In genomic region chr11:65300621-65301290, GRCh38 we compare ENCODE assay signal across 32 cellular contexts. TPM values are rescaled to one million over a fixed set of nuclear protein-coding genes. Genes with fewer than 3 reads are reported as not detected.
DNase-seq lines count a peak whose midpoint lies in the region; ATAC-seq, FAIRE-seq and TF ChIP-seq lines count a peak whose summit lies in the region.
"Had no signal": no experiment of that assay in that cellular context is flagged by ENCODE, and none has a peak within 500 bp of the region (broad histone marks: within the 10 kb centered on the region; RNA-seq: fewer than 3 reads in every experiment).

No MANE protein-coding gene starts in this region.

- peak overlapping the region; percentile 89 for H3K27ac Mint-ChIP-seq in Caco-2 (ENCODE audit: unreplicated experiment)
- H3K27ac Mint-ChIP-seq: activated CD4-positive, alpha-beta memory T cell treated with anti-CD3 and anti-CD28 coated beads, Interleukin-2, amount 10 ng/mL, durations not matched to agents 7 days and 5 days; activated naive CD4-positive, alpha-beta T cell treated with anti-CD3 and anti-CD28 coated beads, Interleukin-2, amount 10 ng/mL, durations not matched to agents 7 days and 5 days; effector memory CD8-positive, alpha-beta T cell; natural killer cell; stimulated activated effector memory CD8-positive, alpha-beta T cell treated with anti-CD3 and anti-CD28 coated beads, Interleukin-12 subunit alpha, Interleukin-12 subunit beta, amount 100 ng/mL, for 72 hours had no signal

- FAIRE-seq in K562 (lab: Jason Lieb, UNC): peak; percentile 26
- FAIRE-seq: colon had no signal

- intact Hi-C loops in Caco-2 (cut with micrococcal nuclease; ENCODE audit: unreplicated experiment) (no loop called here), K562 (cut with micrococcal nuclease) (no loop called here)

- WGBS in K562 (ENCODE audit: insufficient coverage, low coverage, missing lambda C conversion rate): 79% methylated on average over 16 of the region's 17 CpGs
- WGBS in mesenchymal stem cell: 94% methylated on average over 17 of the region's 17 CpGs

- H4K8ac ChIP-seq in mesenchymal stem cell (ENCODE audit: low read length): no peak overlapping the region

- H3K4me1 ChIP-seq in Caco-2 (peaks cover 57% of the 10 kb centered on the region), K562 (replicated peaks in 1 of 2; ENCODE audit: control insufficient read depth in 2 of 2, insufficient read depth in 2 of 2, low read length in 2 of 2) (peaks cover 12 to 20% of the 10 kb centered on the region in 2 experiments; a peak in 4 of 5 replicates), mesenchymal stem cell (ENCODE audit: control insufficient read depth, insufficient read depth, low read depth, low read length) (peaks cover 36% of the 10 kb centered on the region), stomach smooth muscle (ENCODE audit: control insufficient read depth, insufficient read depth, low read length) (peaks cover 69% of the 10 kb centered on the region)
- H3K4me1 ChIP-seq: breast epithelium had no signal

- no peak for TF ChIP-seq POLR2A in K562 (conservative IDR thresholded peaks at IDR 0.05)

- in situ Hi-C loops in K562 (cut with MboI): no loop called here

- no peaks in the 10 kb centered on the region for H3K9me1 ChIP-seq in K562 (ENCODE audit: control insufficient read depth, insufficient read depth, low read length)

- H3K27ac ChIP-seq in K562 (ENCODE audit: extremely low read depth, low read depth, low read length) (no peak overlapping the region), mesenchymal stem cell (ENCODE audit: low read length, poor library complexity, severe bottlenecking) (no peak overlapping the region), stomach smooth muscle (ENCODE audit: low read length) (peak overlapping the region; percentile 41)
- H3K27ac ChIP-seq: breast epithelium, thoracic aorta had no signal

- no peak overlapping the region for H3K4ac ChIP-seq in mesenchymal stem cell (ENCODE audit: low read depth in 1 of 2, low read length in 2 of 2)

- H3K27me3 ChIP-seq in Caco-2 (replicated peaks; ENCODE audit: control insufficient read depth, insufficient read depth, low read length) (no peaks in the 10 kb centered on the region), K562 (ENCODE audit: control insufficient read depth in 2 of 2, insufficient read depth in 2 of 2, low read length in 2 of 2) (no peaks in the 10 kb centered on the region), mesenchymal stem cell (ENCODE audit: control insufficient read depth in 1 of 2, insufficient read depth in 1 of 2, low read length in 2 of 2) (no peaks in the 10 kb centered on the region), stomach smooth muscle (ENCODE audit: control insufficient read depth in 1 of 2, insufficient read depth in 2 of 2, low read length in 2 of 2) (no peaks in the 10 kb centered on the region)
- H3K27me3 ChIP-seq: breast epithelium, gastrocnemius medialis had no signal

- no peak overlapping the region for H3K18ac ChIP-seq in mesenchymal stem cell (ENCODE audit: low read depth in 1 of 2, low read length in 2 of 2)

- peaks cover 36% of the 10 kb centered on the region for H3K36me3 Mint-ChIP-seq in Caco-2 (ENCODE audit: insufficient read depth, unreplicated experiment)
- H3K36me3 Mint-ChIP-seq: natural killer cell had no signal

- H3K4me2 ChIP-seq in K562 (ENCODE audit: insufficient read depth, low read length): no peak overlapping the region
- H3K4me2 ChIP-seq in mesenchymal stem cell (ENCODE audit: low read length, poor library complexity, severe bottlenecking): no peak overlapping the region

- H3K79me1 ChIP-seq in mesenchymal stem cell (replicated peaks; ENCODE audit: low read length, poor library complexity, severe bottlenecking): no peaks in the 10 kb centered on the region

- peaks cover 6% of the 10 kb centered on the region for H4K20me1 ChIP-seq in K562 (replicated peaks; ENCODE audit: control insufficient read depth, insufficient read depth, low read length)

- no peak overlapping the region for H3K14ac ChIP-seq in mesenchymal stem cell (ENCODE audit: low read length in 2 of 2)

- ATAC-seq in K562 (no peak), HG02852 (IDR thresholded peaks at IDR 0.05; ENCODE audit: unreplicated experiment) (no peak), HG02973 (IDR thresholded peaks at IDR 0.05; ENCODE audit: unreplicated experiment) (no peak)
- ATAC-seq: effector memory CD8-positive, alpha-beta T cell; gastrocnemius medialis; left lobe of liver; natural killer cell had no signal

- POLR2A ChIA-PET in Caco-2 (lab: Charles Lee) (no interaction called here), K562 (lab: Yijun Ruan, JAX) (interaction anchor here (2.3 kb wide), 1 partner anchor 11 kb away, joined by 7 read pairs; no protein-coding TSS in a partner anchor)

- CTCF ChIA-PET in Caco-2 (lab: Charles Lee) (no interaction called here), K562 (lab: Yijun Ruan, JAX; ENCODE audit: low intra/inter-chr PET ratio) (no interaction called here)

- TF ChIP-seq RAD21 in K562 (CRISPR knock-in tag; conservative IDR thresholded peaks at IDR 0.05 in 1 of 2, IDR thresholded peaks at IDR 0.05 in 1 of 2): no peak

- H2BK120ac ChIP-seq in mesenchymal stem cell (ENCODE audit: low read depth, low read length): no peak overlapping the region

- H3K9ac ChIP-seq in K562 (ENCODE audit: insufficient read depth in 1 of 2, low read depth in 2 of 2, low read length in 2 of 2) (no peak overlapping the region), mesenchymal stem cell (ENCODE audit: low read length) (no peak overlapping the region), stomach smooth muscle (ENCODE audit: low read length in 2 of 2) (no peak overlapping the region)

- peak overlapping the region in 1 of 2 experiments; percentile 23 for H2BK12ac ChIP-seq in mesenchymal stem cell (ENCODE audit: low read length in 2 of 2)

- H3K4me3 Mint-ChIP-seq in Caco-2 (ENCODE audit: unreplicated experiment): no peak overlapping the region
- H3K4me3 Mint-ChIP-seq: activated CD4-positive, alpha-beta memory T cell treated with anti-CD3 and anti-CD28 coated beads, Interleukin-2, amount 10 ng/mL, durations not matched to agents 7 days and 5 days; activated naive CD4-positive, alpha-beta T cell treated with anti-CD3 and anti-CD28 coated beads, Interleukin-2, amount 10 ng/mL, durations not matched to agents 7 days and 5 days; effector memory CD8-positive, alpha-beta T cell; immature natural killer cell; natural killer cell; stimulated activated effector memory CD8-positive, alpha-beta T cell treated with anti-CD3 and anti-CD28 coated beads, Interleukin-12 subunit alpha, Interleukin-12 subunit beta, amount 100 ng/mL, for 72 hours had no signal

- no peak overlapping the region for H4K91ac ChIP-seq in mesenchymal stem cell (ENCODE audit: low read length)

- TF ChIP-seq CTCF in Caco-2 (IDR thresholded peaks at IDR 0.05; ENCODE audit: insufficient read depth in 1 of 2, low read depth in 1 of 2, low read length in 1 of 2, severe bottlenecking in 1 of 2, unreplicated experiment in 1 of 2) (no peak), K562 (IDR thresholded peaks at IDR 0.05 in 2 of 3, conservative IDR thresholded peaks at IDR 0.05 in 1 of 3; ENCODE audit: insufficient read depth in 2 of 3, low read depth in 1 of 3, low read length in 3 of 3) (no peak)

- peak overlapping the region; percentile 98 for H2BK15ac ChIP-seq in mesenchymal stem cell (ENCODE audit: low read depth, poor library complexity, severe bottlenecking)

- no peak overlapping the region for H3K4me3 ChIP-seq in Caco-2 (ENCODE audit: low read depth, low read length)
- H3K4me3 ChIP-seq in K562: no peak overlapping the region
- H3K4me3 ChIP-seq in mesenchymal stem cell (ENCODE audit: insufficient read depth in 1 of 2, low read depth in 1 of 2, low read length in 2 of 2): no peak overlapping the region
- H3K4me3 ChIP-seq in stomach smooth muscle (ENCODE audit: low read length in 2 of 2): no peak overlapping the region
- H3K4me3 ChIP-seq: breast epithelium, gastrocnemius medialis, thoracic aorta had no signal

- H3K36me3 ChIP-seq in Caco-2 (ENCODE audit: control insufficient read depth, insufficient read depth, low read length) (no peaks in the 10 kb centered on the region; the same call in 1 of the 2 replicates), K562 (ENCODE audit: control insufficient read depth, insufficient read depth, low read length) (peaks cover 47% of the 10 kb centered on the region; the same call in 2 of the 3 replicates), mesenchymal stem cell (ENCODE audit: control insufficient read depth in 1 of 2, insufficient read depth in 2 of 2, low read depth in 1 of 2, low read length in 2 of 2) (peaks cover 29% of the 10 kb centered on the region in 2 experiments), stomach smooth muscle (ENCODE audit: control insufficient read depth in 2 of 2, insufficient read depth in 2 of 2, low read length in 2 of 2) (peaks cover 0 to 4% of the 10 kb centered on the region in 2 donors)
- H3K36me3 ChIP-seq: breast epithelium, gastrocnemius medialis, thoracic aorta had no signal

- no peaks in the 10 kb centered on the region for H3K9me3 Mint-ChIP-seq in Caco-2 (ENCODE audit: unreplicated experiment)
- H3K9me3 Mint-ChIP-seq: activated CD4-positive, alpha-beta memory T cell treated with anti-CD3 and anti-CD28 coated beads, Interleukin-2, amount 10 ng/mL, durations not matched to agents 7 days and 5 days; activated naive CD4-positive, alpha-beta T cell treated with anti-CD3 and anti-CD28 coated beads, Interleukin-2, amount 10 ng/mL, durations not matched to agents 7 days and 5 days; effector memory CD8-positive, alpha-beta T cell; immature natural killer cell; natural killer cell; stimulated activated effector memory CD8-positive, alpha-beta T cell treated with anti-CD3 and anti-CD28 coated beads, Interleukin-12 subunit alpha, Interleukin-12 subunit beta, amount 100 ng/mL, for 72 hours had no signal

- no peak overlapping the region for H2BK5ac ChIP-seq in mesenchymal stem cell (ENCODE audit: low read depth, low read length, poor library complexity, severe bottlenecking)

- H3K23ac ChIP-seq in mesenchymal stem cell (ENCODE audit: low read length in 2 of 2): no peak overlapping the region

- BruUV-seq in Caco-2 (replicated peaks; lab: Mats Ljungman, UMichigan): no TSS peak
- BruUV-seq in K562 (replicated peaks; lab: Mats Ljungman, UMichigan): no TSS peak

- H2AK5ac ChIP-seq in mesenchymal stem cell (ENCODE audit: low read length, severe bottlenecking): no peak overlapping the region

- H2AFZ ChIP-seq in K562 (ENCODE audit: low read depth, low read length) (no peak overlapping the region), mesenchymal stem cell (ENCODE audit: low read depth, low read length) (no peak overlapping the region)

- peaks cover 35% of the 10 kb centered on the region for H3K4me1 Mint-ChIP-seq in Caco-2 (ENCODE audit: low read depth, unreplicated experiment)
- H3K4me1 Mint-ChIP-seq: activated CD4-positive, alpha-beta memory T cell treated with anti-CD3 and anti-CD28 coated beads, Interleukin-2, amount 10 ng/mL, durations not matched to agents 7 days and 5 days; activated naive CD4-positive, alpha-beta T cell treated with anti-CD3 and anti-CD28 coated beads, Interleukin-2, amount 10 ng/mL, durations not matched to agents 7 days and 5 days; immature natural killer cell; natural killer cell; stimulated activated effector memory CD8-positive, alpha-beta T cell treated with anti-CD3 and anti-CD28 coated beads, Interleukin-12 subunit alpha, Interleukin-12 subunit beta, amount 100 ng/mL, for 72 hours had no signal

- no peak for TF ChIP-seq EP300 in K562 (IDR thresholded peaks at IDR 0.05; ENCODE audit: low read length)

- no peaks in the 10 kb centered on the region for H3K27me3 Mint-ChIP-seq in Caco-2 (ENCODE audit: insufficient read depth, unreplicated experiment)
- H3K27me3 Mint-ChIP-seq: activated CD4-positive, alpha-beta memory T cell treated with anti-CD3 and anti-CD28 coated beads, Interleukin-2, amount 10 ng/mL, durations not matched to agents 7 days and 5 days; activated naive CD4-positive, alpha-beta T cell treated with anti-CD3 and anti-CD28 coated beads, Interleukin-2, amount 10 ng/mL, durations not matched to agents 7 days and 5 days; effector memory CD8-positive, alpha-beta T cell had no signal

- no peaks in the 10 kb centered on the region for H3K9me3 ChIP-seq in Caco-2
- no peaks in the 10 kb centered on the region for H3K9me3 ChIP-seq in K562 (replicated peaks; ENCODE audit: control insufficient read depth, insufficient read depth, low read depth, low read length)
- no peaks in the 10 kb centered on the region for H3K9me3 ChIP-seq in mesenchymal stem cell (ENCODE audit: control insufficient read depth, low read length)
- no peaks in the 10 kb centered on the region for H3K9me3 ChIP-seq in stomach smooth muscle (ENCODE audit: control insufficient read depth in 2 of 2, low read length in 2 of 2)
- H3K9me3 ChIP-seq: breast epithelium, gastrocnemius medialis, thoracic aorta had no signal

- H3K79me2 ChIP-seq in K562 (ENCODE audit: control insufficient read depth, insufficient read depth, low read length): no peaks in the 10 kb centered on the region

- DNase-seq in Caco-2 (no peak), K562 (ENCODE audit: extremely low read depth in 1 of 4, low spot score in 3 of 4) (no peak), mesenchymal stem cell (no peak), Kasumi-1 (lab: John Stamatoyannopoulos, UW) (no peak), NCI-H1048 (lab: John Stamatoyannopoulos, UW) (no peak)
- DNase-seq: activated CD4-positive, alpha-beta memory T cell treated with anti-CD3 and anti-CD28 coated beads, Interleukin-2, amount 10 ng/mL, durations not matched to agents 7 days and 5 days; activated CD8-positive, alpha-beta memory T cell treated with anti-CD3 and anti-CD28 coated beads, Interleukin-2, amount 50 U/mL, for 48 hours; activated naive CD4-positive, alpha-beta T cell treated with anti-CD3 and anti-CD28 coated beads, Interleukin-2, amount 10 ng/mL, durations not matched to agents 7 days and 5 days; amniotic stem cell; DMS53; effector memory CD8-positive, alpha-beta T cell; erythroblast; gastrocnemius medialis; immature natural killer cell; MM.1S; natural killer cell; NCI-H1417; NCI-H2029 treated with DMSO at 0.1 percent for 48 hours; NCI-H2227 treated with DMSO at 0.1 percent for 48 hours; NCI-H526 treated with DMSO at 0.1 percent for 48 hours; retina; stimulated activated CD4-positive, alpha-beta T cell treated with anti-CD3 and anti-CD28 coated beads, Interleukin-12 subunit alpha, Interleukin-12 subunit beta, amount 100 ng/mL, for 4 hours; stimulated activated CD4-positive, alpha-beta T cell treated with anti-CD3 and anti-CD28 coated beads, Interleukin-4, amount 100 ng/mL, for 24 hours; T-helper 1 cell had no signal

RNA-seq across cellular contexts. Expression of gene CDC42EP2, which starts 13.9 kb away (rescaled TPM):
- 38.0 and 40.7 TPM in 2 replicates for total RNA-seq in Caco-2 (2022)
- 5.1 and 29.5 TPM in 2 replicates for total RNA-seq in K562 (2011; cell fraction: chromatin; rRNA removed; ENCODE audit: low replicate concordance)
- 17.6 and 26.3 TPM in 2 replicates for total RNA-seq in K562 (2011; cell fraction: nucleolus; rRNA removed)
- total RNA-seq in K562 (2011; cell fraction: nucleoplasm; rRNA removed): 11.7 and 13.1 TPM in 2 replicates
- total RNA-seq in K562 (2014; rRNA removed): 0.54 and 2.6 TPM in 2 replicates
- 0.29 TPM in 1 of 2 replicates, not detected in the other for total RNA-seq in K562 (2014; rRNA removed; fragmentation: Illumina TruSeq; extraction: Trizol)
- total RNA-seq in K562 (2015; rRNA removed; fragmentation: Illumina TruSeq; extraction: Trizol): 0.79 and 1.3 TPM in 2 replicates
- 2.1 and 3.5 TPM in 2 replicates for total RNA-seq in K562 (2021)
- polyA plus RNA-seq in K562 (2011; rRNA removed): 0.45 and 1.9 TPM in 2 replicates
- 0.68 and 3.8 TPM in 2 replicates for polyA plus RNA-seq in K562 (2011; cell fraction: cytosol; rRNA removed)
- 3.4 and 6.9 TPM in 2 replicates for polyA plus RNA-seq in K562 (2011; cell fraction: nucleus; rRNA removed)
- polyA plus RNA-seq in K562 (2012): 2.2 and 4.8 TPM in 2 replicates
- 2.9 and 5.4 TPM in 2 replicates for polyA plus RNA-seq in K562 (2014; fragmentation: Illumina TruSeq; extraction: Trizol)
- polyA plus RNA-seq in K562 (2014; fragmentation: Nextera tagmentation; extraction: Ambion mirVana): under 1 TPM; 0.27 to 0.52 TPM
- polyA plus RNA-seq in K562 (2014; rRNA removed): 1.1 and 1.5 TPM in 2 replicates
- 0.53 and 1.1 TPM in 2 replicates for polyA minus RNA-seq in K562 (2011; rRNA and poly(A)+ RNA removed)
- polyA minus RNA-seq in K562 (2011; cell fraction: cytosol; rRNA and poly(A)+ RNA removed): 1.3 and 2.0 TPM in 2 replicates
- 3.1 and 5.8 TPM in 2 replicates for polyA minus RNA-seq in K562 (2011; cell fraction: nucleus; rRNA and poly(A)+ RNA removed)
- polyA plus RNA-seq in mesenchymal stem cell (2013, experiment 1 of 2): 22.3 TPM
- polyA plus RNA-seq in mesenchymal stem cell (2013, experiment 2 of 2): 21.3 TPM
- polyA plus RNA-seq: immature natural killer cell had no signal

RNA-seq across cellular contexts. Expression of gene DPF2, which starts 32.9 kb away (rescaled TPM):
- total RNA-seq in Caco-2 (2022) (64.2 and 65.3 TPM in 2 replicates), K562 (2014; rRNA removed) (34.4 and 44.0 TPM in 2 replicates), K562 (2014; rRNA removed; fragmentation: Illumina TruSeq; extraction: Trizol) (28.1 and 29.3 TPM in 2 replicates), K562 (2015; rRNA removed; fragmentation: Illumina TruSeq; extraction: Trizol) (41.0 and 41.1 TPM in 2 replicates), K562 (2021) (74.6 and 76.3 TPM in 2 replicates)
- total RNA-seq in K562 (2011; cell fraction: chromatin; rRNA removed; ENCODE audit: low replicate concordance): 75.3 and 142 TPM in 2 replicates
- 65.5 and 74.9 TPM in 2 replicates for total RNA-seq in K562 (2011; cell fraction: nucleolus; rRNA removed)
- 76.9 and 80.5 TPM in 2 replicates for total RNA-seq in K562 (2011; cell fraction: nucleoplasm; rRNA removed)
- polyA plus RNA-seq in K562 (2011; rRNA removed) (29.7 and 40.3 TPM in 2 replicates), K562 (2014; fragmentation: Illumina TruSeq; extraction: Trizol) (65.0 and 81.7 TPM in 2 replicates), K562 (2014; fragmentation: Nextera tagmentation; extraction: Ambion mirVana) (10 to 100 TPM; 15.6 to 33.2 TPM), K562 (2014; rRNA removed) (33.2 and 35.6 TPM in 2 replicates)
- polyA plus RNA-seq in K562 (2011; cell fraction: cytosol; rRNA removed): 44.3 and 45.4 TPM in 2 replicates
- 64.8 and 70.4 TPM in 2 replicates for polyA plus RNA-seq in K562 (2011; cell fraction: nucleus; rRNA removed)
- 54.9 and 55.8 TPM in 2 replicates for polyA plus RNA-seq in K562 (2012)
- 31.7 and 32.1 TPM in 2 replicates for polyA minus RNA-seq in K562 (2011; rRNA and poly(A)+ RNA removed)
- polyA minus RNA-seq in K562 (2011; cell fraction: cytosol; rRNA and poly(A)+ RNA removed): 25.4 and 35.7 TPM in 2 replicates
- 21.1 and 35.7 TPM in 2 replicates for polyA minus RNA-seq in K562 (2011; cell fraction: nucleus; rRNA and poly(A)+ RNA removed)
- polyA plus RNA-seq in mesenchymal stem cell (2013, experiment 1 of 2): 52.4 TPM
- polyA plus RNA-seq in mesenchymal stem cell (2013, experiment 2 of 2): 46.0 TPM

RNA-seq across cellular contexts. Expression of gene POLA2, which starts 39.0 kb away (rescaled TPM):
- 23.2 and 25.3 TPM in 2 replicates for total RNA-seq in Caco-2 (2022)
- 265 and 326 TPM in 2 replicates for total RNA-seq in K562 (2011; cell fraction: chromatin; rRNA removed; ENCODE audit: low replicate concordance)
- 95.2 and 116 TPM in 2 replicates for total RNA-seq in K562 (2011; cell fraction: nucleolus; rRNA removed)
- 147 and 156 TPM in 2 replicates for total RNA-seq in K562 (2011; cell fraction: nucleoplasm; rRNA removed)
- total RNA-seq in K562 (2014; rRNA removed): 35.0 and 37.1 TPM in 2 replicates
- total RNA-seq in K562 (2014; rRNA removed; fragmentation: Illumina TruSeq; extraction: Trizol): 49.4 and 50.7 TPM in 2 replicates
- total RNA-seq in K562 (2015; rRNA removed; fragmentation: Illumina TruSeq; extraction: Trizol): 47.5 and 52.5 TPM in 2 replicates
- total RNA-seq in K562 (2021): 43.2 and 46.7 TPM in 2 replicates
- 114 and 134 TPM in 2 replicates for polyA plus RNA-seq in K562 (2011; rRNA removed)
- polyA plus RNA-seq in K562 (2011; cell fraction: cytosol; rRNA removed): 93.4 and 98.1 TPM in 2 replicates
- 150 and 166 TPM in 2 replicates for polyA plus RNA-seq in K562 (2011; cell fraction: nucleus; rRNA removed)
- polyA plus RNA-seq in K562 (2012): 38.7 and 48.5 TPM in 2 replicates
- 92.7 and 113 TPM in 2 replicates for polyA plus RNA-seq in K562 (2014; fragmentation: Illumina TruSeq; extraction: Trizol)
- 1 to 10 TPM; 2.7 to 5.6 TPM for polyA plus RNA-seq in K562 (2014; fragmentation: Nextera tagmentation; extraction: Ambion mirVana)
- polyA plus RNA-seq in K562 (2014; rRNA removed): 44.4 and 52.8 TPM in 2 replicates
- polyA minus RNA-seq in K562 (2011; rRNA and poly(A)+ RNA removed): 120 and 125 TPM in 2 replicates
- polyA minus RNA-seq in K562 (2011; cell fraction: cytosol; rRNA and poly(A)+ RNA removed): 44.7 and 51.1 TPM in 2 replicates
- 49.7 and 85.1 TPM in 2 replicates for polyA minus RNA-seq in K562 (2011; cell fraction: nucleus; rRNA and poly(A)+ RNA removed)
- 2.6 TPM for polyA plus RNA-seq in mesenchymal stem cell (2013, experiment 1 of 2)
- 3.4 TPM for polyA plus RNA-seq in mesenchymal stem cell (2013, experiment 2 of 2)

RNA-seq across cellular contexts. Expression of gene TIGD3, which starts 53.8 kb away (rescaled TPM):
- total RNA-seq in Caco-2 (2022) (3.0 and 3.2 TPM in 2 replicates), K562 (2014; rRNA removed) (1.3 and 2.1 TPM in 2 replicates), K562 (2014; rRNA removed; fragmentation: Illumina TruSeq; extraction: Trizol) (0.29 and 0.44 TPM in 2 replicates), K562 (2015; rRNA removed; fragmentation: Illumina TruSeq; extraction: Trizol) (0.65 and 0.75 TPM in 2 replicates), K562 (2021) (0.81 and 1.3 TPM in 2 replicates)
- total RNA-seq in K562 (2011; cell fraction: chromatin; rRNA removed; ENCODE audit: low replicate concordance): 0.79 and 1.5 TPM in 2 replicates
- 1.4 and 1.5 TPM in 2 replicates for total RNA-seq in K562 (2011; cell fraction: nucleolus; rRNA removed)
- total RNA-seq in K562 (2011; cell fraction: nucleoplasm; rRNA removed): 0.38 and 0.95 TPM in 2 replicates
- polyA plus RNA-seq in K562 (2011; rRNA removed) (0.39 and 0.56 TPM in 2 replicates), K562 (2014; fragmentation: Illumina TruSeq; extraction: Trizol) (0.49 and 0.64 TPM in 2 replicates), K562 (2014; fragmentation: Nextera tagmentation; extraction: Ambion mirVana) (under 1 TPM; 0.06 to 0.08 TPM), K562 (2014; rRNA removed) (0.61 and 0.98 TPM in 2 replicates)
- polyA plus RNA-seq in K562 (2011; cell fraction: cytosol; rRNA removed): 0.53 and 1.1 TPM in 2 replicates
- polyA plus RNA-seq in K562 (2011; cell fraction: nucleus; rRNA removed): 0.79 and 1.1 TPM in 2 replicates
- 1.0 and 1.8 TPM in 2 replicates for polyA plus RNA-seq in K562 (2012)
- polyA minus RNA-seq in K562 (2011; rRNA and poly(A)+ RNA removed): 0.12 and 0.25 TPM in 2 replicates
- polyA minus RNA-seq in K562 (2011; cell fraction: cytosol; rRNA and poly(A)+ RNA removed): 0.64 TPM in 1 of 2 replicates, not detected in the other
- polyA minus RNA-seq in K562 (2011; cell fraction: nucleus; rRNA and poly(A)+ RNA removed): 0.67 and 0.81 TPM in 2 replicates
- polyA plus RNA-seq in mesenchymal stem cell (2013, experiment 1 of 2): 0.06 TPM
- 0.05 TPM for polyA plus RNA-seq in mesenchymal stem cell (2013, experiment 2 of 2)
- total RNA-seq: thoracic aorta had no signal
